ENCODE assay signal across 17 cellular contexts in the genomic region with DNA sequence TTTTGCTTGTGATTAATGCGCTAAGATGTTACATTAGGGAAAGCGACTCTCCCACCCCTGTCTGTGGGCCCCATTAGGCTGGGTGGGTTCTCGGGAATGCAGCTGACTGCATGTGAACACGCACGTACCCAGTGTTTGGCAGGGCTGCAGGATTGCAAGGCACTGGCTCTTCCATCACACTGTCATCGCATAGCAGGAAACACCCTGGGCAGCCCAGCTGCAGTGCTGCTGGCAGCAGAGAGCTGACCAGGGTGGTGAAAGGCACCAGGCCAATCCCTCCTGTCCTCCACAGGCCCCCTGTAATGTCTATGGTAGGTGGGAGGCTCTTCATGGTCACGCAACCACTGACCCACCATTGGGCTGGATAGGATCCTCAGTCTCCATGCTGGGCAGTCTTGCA. TPM values are rescaled to one million over a fixed set of nuclear protein-coding genes. Genes with fewer than 3 reads are reported as not detected.
DNase-seq lines count a peak whose midpoint lies in the region; ATAC-seq and TF ChIP-seq lines count a peak whose summit lies in the region.
"Had no signal": no experiment of that assay in that cellular context is flagged by ENCODE, and none has a peak within 500 bp of the region (broad histone marks: within the 10 kb centered on the region; RNA-seq: fewer than 3 reads in every experiment).

No MANE protein-coding gene starts in this region.

- H3K9me3 Mint-ChIP-seq in activated T-cell treated with anti-CD3 and anti-CD28 coated beads, Interleukin-2, amount 50 U/mL, for 24 hours, result no peaks in the 10 kb centered on the region
- H3K9me3 Mint-ChIP-seq: GM23338 had no signal

- peaks cover 2% of the 10 kb centered on the region for H3K4me1 Mint-ChIP-seq in activated T-cell treated with anti-CD3 and anti-CD28 coated beads, Interleukin-2, amount 50 U/mL, for 24 hours (ENCODE audit: low read depth)

- H3K36me3 ChIP-seq in right atrium auricular region, result no peaks in the 10 kb centered on the region
- no peaks in the 10 kb centered on the region for H3K36me3 ChIP-seq in left ventricle myocardium inferior
- H3K36me3 ChIP-seq in trophoblast cell (ENCODE audit: control insufficient read depth in 1 of 2, insufficient read depth in 2 of 2, low read length in 2 of 2), result no peaks in the 10 kb centered on the region

- TF ChIP-seq CTCF in right atrium auricular region (IDR thresholded peaks at IDR 0.05) (no peak), left ventricle myocardium inferior (IDR thresholded peaks at IDR 0.05; ENCODE audit: borderline replicate concordance) (no peak)

- no peak overlapping the region for H4K8ac ChIP-seq in trophoblast cell (ENCODE audit: low read depth, low read length)

- peaks cover 2% of the 10 kb centered on the region for H3K27me3 Mint-ChIP-seq in activated T-cell treated with anti-CD3 and anti-CD28 coated beads, Interleukin-2, amount 50 U/mL, for 24 hours

- H3K4me1 ChIP-seq in right atrium auricular region (peaks cover 0 to 10% of the 10 kb centered on the region in 2 donors), left ventricle myocardium inferior (peaks cover 17% of the 10 kb centered on the region), trophoblast cell (ENCODE audit: control insufficient read depth in 1 of 2, insufficient read depth in 2 of 2, low read length in 2 of 2) (peaks cover 6 to 11% of the 10 kb centered on the region in 2 experiments)

- H3K27ac ChIP-seq in right atrium auricular region (no peak overlapping the region), left ventricle myocardium inferior (replicated peaks) (peak overlapping the region; percentile 18), trophoblast cell (ENCODE audit: low read depth, low read length) (no peak overlapping the region)
- H3K27ac ChIP-seq: 22Rv1, C4-2B had no signal

- peak overlapping the region; percentile 59 for H3K9ac ChIP-seq in trophoblast cell (ENCODE audit: low read length)

- no peak overlapping the region for H2BK5ac ChIP-seq in trophoblast cell (ENCODE audit: low read depth, low read length, poor library complexity)

- no peaks in the 10 kb centered on the region for H3K9me3 ChIP-seq in right atrium auricular region
- no peaks in the 10 kb centered on the region for H3K9me3 ChIP-seq in left ventricle myocardium inferior (replicated peaks)
- no peaks in the 10 kb centered on the region for H3K9me3 ChIP-seq in trophoblast cell (ENCODE audit: insufficient read depth, low read depth, low read length)

- H3K23ac ChIP-seq in trophoblast cell (ENCODE audit: low read length), result no peak overlapping the region

- no peak overlapping the region for H4K12ac ChIP-seq in trophoblast cell (ENCODE audit: low read depth, low read length)

- no CpG with 5 or more reads among the region's 7 CpGs for WGBS in trophoblast cell (ENCODE audit: extremely low coverage, insufficient coverage, insufficient read length)

- H3K79me2 ChIP-seq in trophoblast cell (ENCODE audit: control insufficient read depth, insufficient read depth, low read length, poor library complexity), result no peaks in the 10 kb centered on the region

- H2AK5ac ChIP-seq in trophoblast cell (ENCODE audit: low read length), result no peak overlapping the region

- H3K27ac Mint-ChIP-seq in activated T-cell treated with anti-CD3 and anti-CD28 coated beads, Interleukin-2, amount 50 U/mL, for 24 hours, result no peak overlapping the region
- H3K27ac Mint-ChIP-seq: GM23338 had no signal

- H3K4me3 ChIP-seq in right atrium auricular region (no peak overlapping the region), left ventricle myocardium inferior (no peak overlapping the region), trophoblast cell (ENCODE audit: low read depth, low read length) (no peak overlapping the region)
- H3K4me3 ChIP-seq: GM23338 had no signal

- H3K4ac ChIP-seq in trophoblast cell (ENCODE audit: low read depth, low read length), result no peak overlapping the region

- H3K27me3 ChIP-seq in right atrium auricular region (no peaks in the 10 kb centered on the region), left ventricle myocardium inferior (ENCODE audit: low read depth) (peaks cover 11% of the 10 kb centered on the region), trophoblast cell (ENCODE audit: insufficient read depth, low read length) (no peaks in the 10 kb centered on the region)

- no peak overlapping the region for H3K14ac ChIP-seq in trophoblast cell (ENCODE audit: low read length)

- H2AFZ ChIP-seq in trophoblast cell (ENCODE audit: insufficient read depth, low read length, poor library complexity), result no peak overlapping the region
- H2AFZ ChIP-seq: GM23338 had no signal

- peak; percentile 92 for ATAC-seq in Right ventricle myocardium inferior
- ATAC-seq: GM23338 had no signal

- no peak overlapping the region for H4K91ac ChIP-seq in trophoblast cell (ENCODE audit: low read depth, low read length)

- intact Hi-C loops in Right ventricle myocardium inferior (cut with DNase I) (no loop called here), left ventricle myocardium inferior (cut with micrococcal nuclease) (no loop called here)

- H3K79me1 ChIP-seq in trophoblast cell (ENCODE audit: low read length), result peaks cover 4% of the 10 kb centered on the region

- no peak overlapping the region for H2BK12ac ChIP-seq in trophoblast cell (ENCODE audit: low read length)

- no peak overlapping the region for H3K4me3 Mint-ChIP-seq in activated T-cell treated with anti-CD3 and anti-CD28 coated beads, Interleukin-2, amount 50 U/mL, for 24 hours
- H3K4me3 Mint-ChIP-seq: GM23338 had no signal

- no peak overlapping the region for H2BK120ac ChIP-seq in trophoblast cell (ENCODE audit: insufficient read depth, low read length, poor library complexity)

- no peak overlapping the region for H3K18ac ChIP-seq in trophoblast cell (ENCODE audit: low read length)

- DNase-seq in Right ventricle myocardium inferior (ENCODE audit: missing footprints) (no peak), right atrium auricular region (ENCODE audit: low spot score) (no peak), left ventricle myocardium inferior (peak; percentile 45), trophoblast cell (no peak), dedifferentiated amniotic fluid mesenchymal stem cell (ENCODE audit: extremely low spot score) (no peak), DMS79 (lab: John Stamatoyannopoulos, UW) (no peak)
- DNase-seq in activated CD4-positive, alpha-beta T cell treated with anti-CD3 and anti-CD28 coated beads for 48 hours, result no peak
- no peak for DNase-seq in activated T-cell treated with anti-CD3 and anti-CD28 coated beads, Interleukin-2, amount 50 U/mL, for 24 hours
- DNase-seq: COR-L47, NCI-H1417 treated with DMSO at 0.1 percent for 48 hours, NCI-H2029 treated with DMSO at 0.1 percent for 48 hours, NCI-H510A, NCI-H82, SHP77 had no signal

- H3K36me3 Mint-ChIP-seq in activated T-cell treated with anti-CD3 and anti-CD28 coated beads, Interleukin-2, amount 50 U/mL, for 24 hours (ENCODE audit: low read depth), result no peaks in the 10 kb centered on the region

- H3K4me2 ChIP-seq in trophoblast cell (ENCODE audit: low read length), result no peak overlapping the region
- H3K4me2 ChIP-seq: GM23338 had no signal

RNA-seq across cellular contexts. Expression of a gene that starts 34.4 kb away (rescaled TPM):
- total RNA-seq in Right ventricle myocardium inferior, result 24.2 TPM
- total RNA-seq in right atrium auricular region, result 10 to 100 TPM; 14.1 to 24.5 TPM
- total RNA-seq in left ventricle myocardium inferior, result 35.2 TPM
- 8.7 and 9.3 TPM in 2 replicates for polyA plus RNA-seq in trophoblast cell (2013)
